In the genomic region with DNA sequence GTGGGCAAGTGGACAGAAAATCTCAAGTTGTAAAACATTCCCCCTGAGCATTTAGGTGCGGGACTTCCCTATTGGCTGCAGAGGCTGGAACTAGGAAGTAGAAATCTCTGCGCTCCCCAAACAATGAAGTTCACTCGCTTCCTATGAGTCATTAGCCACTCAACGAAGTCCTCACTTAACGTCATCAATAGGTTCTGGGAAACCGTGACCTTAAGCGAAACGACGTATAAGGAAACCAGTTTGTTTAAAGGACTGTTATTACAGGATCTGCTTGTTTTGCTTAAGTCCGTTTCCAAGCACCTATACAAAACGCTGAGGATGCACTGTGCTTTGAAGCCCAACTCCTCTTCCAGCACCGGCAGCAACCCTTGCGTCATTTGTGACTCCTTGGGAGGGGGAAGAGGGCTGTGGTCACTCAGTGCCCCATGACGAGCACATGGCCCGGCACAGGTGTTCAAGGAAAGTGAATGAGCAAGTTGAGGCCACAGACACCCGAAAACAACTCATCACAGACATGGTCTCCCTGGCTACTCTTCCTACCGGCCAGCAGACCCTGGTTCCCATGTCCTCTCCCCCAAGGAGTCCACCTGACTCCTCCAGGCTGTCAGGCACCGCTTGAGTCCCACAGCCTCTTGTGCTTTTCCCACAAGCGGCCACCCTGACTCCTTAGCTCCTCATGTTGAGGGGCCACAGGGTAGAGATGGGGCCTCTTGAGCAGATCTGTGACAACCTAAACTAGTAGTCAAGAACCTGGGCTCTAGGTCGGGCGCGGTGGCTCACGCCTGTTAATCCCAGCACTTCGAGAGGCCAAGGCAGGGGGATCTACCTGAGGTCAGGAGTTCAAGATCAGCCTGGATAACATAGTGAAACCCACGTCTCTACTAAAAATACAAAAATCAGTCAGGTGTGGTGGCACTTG, we compare ENCODE assay signal across 1 cellular context.
A peak's percentile ranks its signal among the peaks of the same experiment; 100 is the strongest.
TF ChIP-seq lines count a peak whose summit lies in the region.

No MANE protein-coding gene starts in this region.

TF ChIP-seq in K562, 482 proteins besides CTCF, POLR2A, EP300 and RAD21 (continued from another document and continues in another):
- TF ChIP-seq, protein P1, sequence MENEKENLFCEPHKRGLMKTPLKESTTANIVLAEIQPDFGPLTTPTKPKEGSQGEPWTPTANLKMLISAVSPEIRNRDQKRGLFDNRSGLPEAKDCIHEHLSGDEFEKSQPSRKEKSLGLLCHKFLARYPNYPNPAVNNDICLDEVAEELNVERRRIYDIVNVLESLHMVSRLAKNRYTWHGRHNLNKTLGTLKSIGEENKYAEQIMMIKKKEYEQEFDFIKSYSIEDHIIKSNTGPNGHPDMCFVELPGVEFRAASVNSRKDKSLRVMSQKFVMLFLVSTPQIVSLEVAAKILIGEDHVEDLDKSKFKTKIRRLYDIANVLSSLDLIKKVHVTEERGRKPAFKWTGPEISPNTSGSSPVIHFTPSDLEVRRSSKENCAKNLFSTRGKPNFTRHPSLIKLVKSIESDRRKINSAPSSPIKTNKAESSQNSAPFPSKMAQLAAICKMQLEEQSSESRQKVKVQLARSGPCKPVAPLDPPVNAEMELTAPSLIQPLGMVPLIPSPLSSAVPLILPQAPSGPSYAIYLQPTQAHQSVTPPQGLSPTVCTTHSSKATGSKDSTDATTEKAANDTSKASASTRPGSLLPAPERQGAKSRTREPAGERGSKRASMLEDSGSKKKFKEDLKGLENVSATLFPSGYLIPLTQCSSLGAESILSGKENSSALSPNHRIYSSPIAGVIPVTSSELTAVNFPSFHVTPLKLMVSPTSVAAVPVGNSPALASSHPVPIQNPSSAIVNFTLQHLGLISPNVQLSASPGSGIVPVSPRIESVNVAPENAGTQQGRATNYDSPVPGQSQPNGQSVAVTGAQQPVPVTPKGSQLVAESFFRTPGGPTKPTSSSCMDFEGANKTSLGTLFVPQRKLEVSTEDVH (IDR thresholded peaks at IDR 0.05; ENCODE audit: low read depth, partially characterized antibody): peak; percentile 59
- peak; percentile 54 for TF ChIP-seq RBBP5 (IDR thresholded peaks at IDR 0.05; ENCODE audit: borderline replicate concordance, insufficient read depth, low read length, poor library complexity, severe bottlenecking)
- peak; percentile 54 for TF ChIP-seq NFYB (IDR thresholded peaks at IDR 0.05; ENCODE audit: extremely low read depth, insufficient read length)
- TF ChIP-seq FOS (IDR thresholded peaks at IDR 0.05; ENCODE audit: extremely low read depth, insufficient read length): peak; percentile 3
- TF ChIP-seq POLR2G (IDR thresholded peaks at IDR 0.05; ENCODE audit: low read depth, low read length): peak; percentile 69
- TF ChIP-seq ZNF175 (CRISPR knock-in tag; IDR thresholded peaks at IDR 0.05; ENCODE audit: low read depth): peak; percentile 54; the same call in 1 of the 2 replicates
- TF ChIP-seq GATAD2B (IDR thresholded peaks at IDR 0.05; ENCODE audit: borderline replicate concordance): no peak
- TF ChIP-seq ZBTB12 (CRISPR knock-in tag; IDR thresholded peaks at IDR 0.05): 0 out of 2 replicates have a peak, but pooled peaks have one; percentile 60
- peak in 1 of 2 experiments; percentile 48; a peak in 1 of 4 replicates for TF ChIP-seq HDAC1 (IDR thresholded peaks at IDR 0.05)
- 0 out of 2 replicates have a peak, but pooled peaks have one; percentile 25 for TF ChIP-seq FOXJ2 (tag; IDR thresholded peaks at IDR 0.05)
- TF ChIP-seq GABPB1 (CRISPR knock-in tag; IDR thresholded peaks at IDR 0.05): peak; percentile 70; the same call in 1 of the 2 replicates
- 0 out of 2 replicates have a peak, but pooled peaks have one; percentile 38 for TF ChIP-seq ZNF24 (IDR thresholded peaks at IDR 0.05)
- no peak for TF ChIP-seq HNRNPH1 (optimal IDR thresholded peaks at IDR 0.05; ENCODE audit: low read depth, low read length)
- no peak for TF ChIP-seq KLF10 (CRISPR knock-in tag; IDR thresholded peaks at IDR 0.05)
- TF ChIP-seq CBFB (CRISPR knock-in tag; IDR thresholded peaks at IDR 0.05): 0 out of 2 replicates have a peak, but pooled peaks have one; percentile 80
- TF ChIP-seq MAFF (IDR thresholded peaks at IDR 0.05; ENCODE audit: low read length): 0 out of 2 replicates have a peak, but pooled peaks have one; percentile 9
- TF ChIP-seq BACH1 (tag; IDR thresholded peaks at IDR 0.05): peak; percentile 79; the same call in 1 of the 2 replicates
- TF ChIP-seq KHSRP (IDR thresholded peaks at IDR 0.05): peak; percentile 64; the same call in 1 of the 2 replicates
- no peak for TF ChIP-seq WHSC1 (IDR thresholded peaks at IDR 0.05; ENCODE audit: low read length)
- peak; percentile 90 for TF ChIP-seq NBN (IDR thresholded peaks at IDR 0.05; ENCODE audit: low read depth)
- TF ChIP-seq, protein P2, sequence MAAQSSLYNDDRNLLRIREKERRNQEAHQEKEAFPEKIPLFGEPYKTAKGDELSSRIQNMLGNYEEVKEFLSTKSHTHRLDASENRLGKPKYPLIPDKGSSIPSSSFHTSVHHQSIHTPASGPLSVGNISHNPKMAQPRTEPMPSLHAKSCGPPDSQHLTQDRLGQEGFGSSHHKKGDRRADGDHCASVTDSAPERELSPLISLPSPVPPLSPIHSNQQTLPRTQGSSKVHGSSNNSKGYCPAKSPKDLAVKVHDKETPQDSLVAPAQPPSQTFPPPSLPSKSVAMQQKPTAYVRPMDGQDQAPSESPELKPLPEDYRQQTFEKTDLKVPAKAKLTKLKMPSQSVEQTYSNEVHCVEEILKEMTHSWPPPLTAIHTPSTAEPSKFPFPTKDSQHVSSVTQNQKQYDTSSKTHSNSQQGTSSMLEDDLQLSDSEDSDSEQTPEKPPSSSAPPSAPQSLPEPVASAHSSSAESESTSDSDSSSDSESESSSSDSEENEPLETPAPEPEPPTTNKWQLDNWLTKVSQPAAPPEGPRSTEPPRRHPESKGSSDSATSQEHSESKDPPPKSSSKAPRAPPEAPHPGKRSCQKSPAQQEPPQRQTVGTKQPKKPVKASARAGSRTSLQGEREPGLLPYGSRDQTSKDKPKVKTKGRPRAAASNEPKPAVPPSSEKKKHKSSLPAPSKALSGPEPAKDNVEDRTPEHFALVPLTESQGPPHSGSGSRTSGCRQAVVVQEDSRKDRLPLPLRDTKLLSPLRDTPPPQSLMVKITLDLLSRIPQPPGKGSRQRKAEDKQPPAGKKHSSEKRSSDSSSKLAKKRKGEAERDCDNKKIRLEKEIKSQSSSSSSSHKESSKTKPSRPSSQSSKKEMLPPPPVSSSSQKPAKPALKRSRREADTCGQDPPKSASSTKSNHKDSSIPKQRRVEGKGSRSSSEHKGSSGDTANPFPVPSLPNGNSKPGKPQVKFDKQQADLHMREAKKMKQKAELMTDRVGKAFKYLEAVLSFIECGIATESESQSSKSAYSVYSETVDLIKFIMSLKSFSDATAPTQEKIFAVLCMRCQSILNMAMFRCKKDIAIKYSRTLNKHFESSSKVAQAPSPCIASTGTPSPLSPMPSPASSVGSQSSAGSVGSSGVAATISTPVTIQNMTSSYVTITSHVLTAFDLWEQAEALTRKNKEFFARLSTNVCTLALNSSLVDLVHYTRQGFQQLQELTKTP (IDR thresholded peaks at IDR 0.05; ENCODE audit: low read depth in 1 of 2, partially characterized antibody in 2 of 2): peak in 1 of 2 experiments; percentile 33
- TF ChIP-seq ZNF764 (CRISPR knock-in tag; IDR thresholded peaks at IDR 0.05; ENCODE audit: low read depth): no peak
- TF ChIP-seq TFAP4 (CRISPR knock-in tag; IDR thresholded peaks at IDR 0.05; ENCODE audit: borderline replicate concordance): peak; percentile 83
- TF ChIP-seq, protein P3, sequence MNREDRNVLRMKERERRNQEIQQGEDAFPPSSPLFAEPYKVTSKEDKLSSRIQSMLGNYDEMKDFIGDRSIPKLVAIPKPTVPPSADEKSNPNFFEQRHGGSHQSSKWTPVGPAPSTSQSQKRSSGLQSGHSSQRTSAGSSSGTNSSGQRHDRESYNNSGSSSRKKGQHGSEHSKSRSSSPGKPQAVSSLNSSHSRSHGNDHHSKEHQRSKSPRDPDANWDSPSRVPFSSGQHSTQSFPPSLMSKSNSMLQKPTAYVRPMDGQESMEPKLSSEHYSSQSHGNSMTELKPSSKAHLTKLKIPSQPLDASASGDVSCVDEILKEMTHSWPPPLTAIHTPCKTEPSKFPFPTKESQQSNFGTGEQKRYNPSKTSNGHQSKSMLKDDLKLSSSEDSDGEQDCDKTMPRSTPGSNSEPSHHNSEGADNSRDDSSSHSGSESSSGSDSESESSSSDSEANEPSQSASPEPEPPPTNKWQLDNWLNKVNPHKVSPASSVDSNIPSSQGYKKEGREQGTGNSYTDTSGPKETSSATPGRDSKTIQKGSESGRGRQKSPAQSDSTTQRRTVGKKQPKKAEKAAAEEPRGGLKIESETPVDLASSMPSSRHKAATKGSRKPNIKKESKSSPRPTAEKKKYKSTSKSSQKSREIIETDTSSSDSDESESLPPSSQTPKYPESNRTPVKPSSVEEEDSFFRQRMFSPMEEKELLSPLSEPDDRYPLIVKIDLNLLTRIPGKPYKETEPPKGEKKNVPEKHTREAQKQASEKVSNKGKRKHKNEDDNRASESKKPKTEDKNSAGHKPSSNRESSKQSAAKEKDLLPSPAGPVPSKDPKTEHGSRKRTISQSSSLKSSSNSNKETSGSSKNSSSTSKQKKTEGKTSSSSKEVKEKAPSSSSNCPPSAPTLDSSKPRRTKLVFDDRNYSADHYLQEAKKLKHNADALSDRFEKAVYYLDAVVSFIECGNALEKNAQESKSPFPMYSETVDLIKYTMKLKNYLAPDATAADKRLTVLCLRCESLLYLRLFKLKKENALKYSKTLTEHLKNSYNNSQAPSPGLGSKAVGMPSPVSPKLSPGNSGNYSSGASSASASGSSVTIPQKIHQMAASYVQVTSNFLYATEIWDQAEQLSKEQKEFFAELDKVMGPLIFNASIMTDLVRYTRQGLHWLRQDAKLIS (CRISPR knock-in tag; IDR thresholded peaks at IDR 0.05): 0 out of 2 replicates have a peak, but pooled peaks have one; percentile 53
- TF ChIP-seq MYC (IDR thresholded peaks at IDR 0.05; ENCODE audit: low read depth, low read length): peak; percentile 95
- TF ChIP-seq MYC (CRISPR knock-in tag; IDR thresholded peaks at IDR 0.05; ENCODE audit: borderline replicate concordance, low read depth): peak; percentile 84; the same call in 1 of the 2 replicates
- TF ChIP-seq FOXP1 (CRISPR knock-in tag; IDR thresholded peaks at IDR 0.05): peak; percentile 87
- peak; percentile 30 to 83; a peak in 2 of 4 replicates for TF ChIP-seq MAZ (CRISPR knock-in tag; conservative IDR thresholded peaks at IDR 0.05 in 1 of 2, IDR thresholded peaks at IDR 0.05 in 1 of 2)
